1 cellular context compared by ENCODE assay signal in genomic region chr17:75090871-75091854, GRCh38.
TF ChIP-seq lines count a peak whose summit lies in the region.

No MANE protein-coding gene starts in this region.

TF ChIP-seq in K562, 482 proteins besides CTCF, POLR2A, EP300 and RAD21 (continued from another document):
- TF ChIP-seq MGA (IDR thresholded peaks at IDR 0.05) (peak; percentile 65), ZNF764 (CRISPR knock-in tag; IDR thresholded peaks at IDR 0.05; ENCODE audit: low read depth) (no peak), ZBTB34 (CRISPR knock-in tag; IDR thresholded peaks at IDR 0.05) (no peak), REST (CRISPR knock-in tag; IDR thresholded peaks at IDR 0.05; ENCODE audit: low read depth) (0 out of 2 replicates have a peak, but pooled peaks have one; percentile 24), SREBF1 (IDR thresholded peaks at IDR 0.05; ENCODE audit: borderline replicate concordance, low read depth, low read length) (no peak), E2F4 (CRISPR knock-in tag; IDR thresholded peaks at IDR 0.05; ENCODE audit: low read depth) (no peak)
